In genomic region chr14:24411468-24412454, GRCh38 we compare ENCODE assay signal across 8 cellular contexts. TPM values are rescaled to one million over a fixed set of nuclear protein-coding genes. Genes with fewer than 3 reads are reported as not detected.
DNase-seq lines count a peak whose midpoint lies in the region; TF ChIP-seq lines count a peak whose summit lies in the region.

No MANE protein-coding gene starts in this region.

- H2AFZ ChIP-seq in GM23248: no peak overlapping the region

- H3K27ac ChIP-seq in GM23248 (no peak overlapping the region), transverse colon (no peak overlapping the region)

- in situ Hi-C loops in GM23248 (cut with MboI) (no loop called here), astrocyte of the cerebellum (cut with HindIII; ENCODE audit: low sequenced_read_pairs) (no loop called here), transverse colon (cut with MboI; ENCODE audit: low pct_ligation_motif_present in 1 of 4, low pct_unique_long_range_greater_than_20kb in 1 of 4, low sequenced_read_pairs in 3 of 4) (no loop called here)

- intact Hi-C loops in transverse colon (cut with DNase I; ENCODE audit: low total_unique reads): no loop called here

- H3K4me1 ChIP-seq in GM23248 (ENCODE audit: insufficient read depth) (no peaks in the 10 kb centered on the region), transverse colon (no peaks in the 10 kb centered on the region)

- TF ChIP-seq POLR2A in transverse colon (IDR thresholded peaks at IDR 0.05): no peak

- H3K4me3 ChIP-seq in GM23248: no peak overlapping the region
- no peak overlapping the region for H3K4me3 ChIP-seq in astrocyte of the cerebellum (ENCODE audit: low read depth, low read length)
- H3K4me3 ChIP-seq in kidney epithelial cell (ENCODE audit: low read depth, low read length): no peak overlapping the region
- H3K4me3 ChIP-seq in transverse colon: no peak overlapping the region

- TF ChIP-seq EP300 in transverse colon (IDR thresholded peaks at IDR 0.05; ENCODE audit: low read depth): no peak

- H3K79me2 ChIP-seq in GM23248 (ENCODE audit: insufficient read depth): no peaks in the 10 kb centered on the region

- H3F3A ChIP-seq in GM23248 (ENCODE audit: insufficient read depth): no peaks in the 10 kb centered on the region

- H3K9me3 ChIP-seq in GM23248 (ENCODE audit: low read depth) (no peaks in the 10 kb centered on the region), transverse colon (no peaks in the 10 kb centered on the region)

- H3K36me3 ChIP-seq in GM23248 (ENCODE audit: low read depth): no peaks in the 10 kb centered on the region
- H3K36me3 ChIP-seq in kidney epithelial cell (ENCODE audit: control insufficient read depth, insufficient read depth, low read length): no peaks in the 10 kb centered on the region
- no peaks in the 10 kb centered on the region for H3K36me3 ChIP-seq in transverse colon

- H4K20me1 ChIP-seq in GM23248 (ENCODE audit: insufficient read depth): no peaks in the 10 kb centered on the region

- DNase-seq in NOMO-1 (lab: John Stamatoyannopoulos, UW; ENCODE audit: unreplicated experiment in 2 of 2) (peak; percentile 20 to 32), NOMO-1 treated with dmso at 0.1 percent for 144 hours (lab: John Stamatoyannopoulos, UW; ENCODE audit: unreplicated experiment) (no peak), GM23248 (peak; percentile 74), NCI-H226 (peak; percentile 36), astrocyte of the cerebellum (ENCODE audit: low read depth) (peak; percentile 35), kidney epithelial cell (ENCODE audit: low read depth) (no peak), transverse colon (no peak), ecto neural progenitor cell (ENCODE audit: low spot score) (no peak)

- no peaks in the 10 kb centered on the region for H3K9me2 ChIP-seq in GM23248 (ENCODE audit: insufficient read depth)

- WGBS in GM23248 (ENCODE audit: low coverage in 1 of 2, low lambda C conversion rate in 2 of 2, missing lambda C conversion rate in 2 of 2), 2 experiments: 61 to 64% methylated on average over 15 of the region's 15 CpGs
- 0 to 63% methylated on average over 1 to 15 of the region's 15 CpGs for WGBS in transverse colon (ENCODE audit: low coverage in 1 of 2), 2 donors

- H3K9ac ChIP-seq in GM23248: no peak overlapping the region

- no peak overlapping the region for H3K4me2 ChIP-seq in GM23248 (ENCODE audit: unreplicated experiment)

- TF ChIP-seq CTCF in astrocyte of the cerebellum (IDR thresholded peaks at IDR 0.05; ENCODE audit: low read depth, low read length, missing control alignments) (peak; percentile 82), kidney epithelial cell (IDR thresholded peaks at IDR 0.05; ENCODE audit: insufficient read depth, low read length, poor library complexity, severe bottlenecking) (peak; percentile 65), transverse colon (IDR thresholded peaks at IDR 0.05) (peak; percentile 61 to 82 (median 73))

- H3K27me3 ChIP-seq in GM23248 (replicated peaks; ENCODE audit: insufficient read depth) (no peaks in the 10 kb centered on the region), kidney epithelial cell (ENCODE audit: control insufficient read depth, insufficient read depth, low read length) (no peaks in the 10 kb centered on the region), transverse colon (no peaks in the 10 kb centered on the region)

RNA-seq across cellular contexts. Expression of gene NYNRIN, which starts 13.0 kb away (rescaled TPM):
- total RNA-seq in GM23248 (2014; rRNA removed; shearing (Covaris generic)): 3.7 and 4.4 TPM in 2 replicates
- 2.2 and 2.5 TPM in 2 replicates for polyA plus RNA-seq in GM23248 (2016; fragmentation: Nextera tagmentation; extraction: Ambion mirVana)
- 6.0 and 6.3 TPM in 2 replicates for total RNA-seq in kidney epithelial cell
- 10 to 100 TPM in 1 of 4 donors, 1 to 10 TPM in 3; 2.6 to 11.4 (median 9.0) TPM for total RNA-seq in transverse colon

RNA-seq across cellular contexts. Expression of gene CBLN3, which starts 17.7 kb away (rescaled TPM):
- total RNA-seq in GM23248 (2014; rRNA removed; shearing (Covaris generic)): 3.4 and 5.6 TPM in 2 replicates
- polyA plus RNA-seq in GM23248 (2016; fragmentation: Nextera tagmentation; extraction: Ambion mirVana): 2.4 and 3.1 TPM in 2 replicates
- 0.34 and 0.88 TPM in 2 replicates for total RNA-seq in kidney epithelial cell
- 1 to 10 TPM in 3 of 4 donors, under 1 TPM in 1; 0.79 to 9.7 (median 1.6) TPM for total RNA-seq in transverse colon

RNA-seq across cellular contexts. Expression of gene KHNYN, which starts 18.0 kb away (rescaled TPM):
- 36.2 and 57.5 TPM in 2 replicates for total RNA-seq in GM23248 (2014; rRNA removed; shearing (Covaris generic))
- 14.4 and 15.3 TPM in 2 replicates for polyA plus RNA-seq in GM23248 (2016; fragmentation: Nextera tagmentation; extraction: Ambion mirVana)
- 44.0 and 47.8 TPM in 2 replicates for total RNA-seq in kidney epithelial cell
- total RNA-seq in transverse colon: 100 to 1,000 TPM in 2 of 4 donors, 10 to 100 TPM in 2; 65.7 to 129 (median 101) TPM

RNA-seq across cellular contexts. Expression of gene SDR39U1, which starts 30.8 kb away (rescaled TPM):
- 7.7 and 8.3 TPM in 2 replicates for total RNA-seq in GM23248 (2014; rRNA removed; shearing (Covaris generic))
- 41.7 and 44.7 TPM in 2 replicates for polyA plus RNA-seq in GM23248 (2016; fragmentation: Nextera tagmentation; extraction: Ambion mirVana)
- total RNA-seq in kidney epithelial cell (29.7 and 44.8 TPM in 2 replicates), transverse colon (100 to 1,000 TPM in 1 of 4 donors, 10 to 100 TPM in 3; 18.3 to 202 (median 39.3) TPM)

RNA-seq across cellular contexts. Expression of gene NFATC4, which starts 43.8 kb away (rescaled TPM):
- total RNA-seq in GM23248 (2014; rRNA removed; shearing (Covaris generic)): 96.9 and 113 TPM in 2 replicates
- polyA plus RNA-seq in GM23248 (2016; fragmentation: Nextera tagmentation; extraction: Ambion mirVana): 75.6 and 84.8 TPM in 2 replicates
- total RNA-seq in kidney epithelial cell: 8.0 and 14.0 TPM in 2 replicates
- total RNA-seq in transverse colon: 10 to 100 TPM; 13.4 to 58.0 (median 20.9) TPM

Comparison
In these comparisons a context has a peak if more than half of its experiments do, and no peak if none do; other contexts are left out.
1. DNase-seq: peak in NOMO-1 (2 of 2), GM23248 (single experiment), NCI-H226 (single experiment) and astrocyte of the cerebellum (single experiment); none in NOMO-1 treated with dmso at 0.1 percent for 144 hours (single experiment), kidney epithelial cell (single experiment), transverse colon (single experiment) and ecto neural progenitor cell (single experiment).
2. Peak in every context shown above with its lines, with median percentiles within 50 percentile points of each other: CTCF ChIP-seq.